15 cellular contexts compared by ENCODE assay signal in genomic region chr3:149386299-149386606, GRCh38. TPM values are rescaled to one million over a fixed set of nuclear protein-coding genes. Genes with fewer than 3 reads are reported as not detected.
DNase-seq lines count a peak whose midpoint lies in the region; ATAC-seq and TF ChIP-seq lines count a peak whose summit lies in the region.
"Had no signal": no experiment of that assay in that cellular context is flagged by ENCODE, and none has a peak within 500 bp of the region (broad histone marks: within the 10 kb centered on the region; RNA-seq: fewer than 3 reads in every experiment).

No MANE protein-coding gene starts in this region.

- no peak overlapping the region for H3K4me3 Mint-ChIP-seq in progenitor cell of endocrine pancreas (ENCODE audit: low read depth)
- H3K4me3 Mint-ChIP-seq: stimulated activated naive CD8-positive, alpha-beta T cell treated with anti-CD3 and anti-CD28 coated beads, Interleukin-15, Interleukin-2, amounts not matched to agents 100 ng/mL and 50 ng/mL, for 24 hours had no signal

- intact Hi-C loops in heart right ventricle (cut with DNase I) (loop anchor here in 3 of 10 donors (2.0 to 5.0 kb wide), 3 partner anchors 34 to 63 kb away; no protein-coding TSS in a partner anchor), Right ventricle myocardium superior (cut with DNase I) (no loop called here), vagina (cut with DNase I) (no loop called here)

- peaks cover 2 to 58% (median 25%) of the 10 kb centered on the region in 9 donors for H3K4me1 ChIP-seq in heart right ventricle
- H3K4me1 ChIP-seq in foreskin keratinocyte, result peaks cover 46% of the 10 kb centered on the region
- H3K4me1 ChIP-seq in vagina, result peaks cover 29% of the 10 kb centered on the region

- peak overlapping the region in 9 of 10 donors; percentile 53 to 87 (median 74) for H3K27ac ChIP-seq in heart right ventricle
- H3K27ac ChIP-seq in foreskin keratinocyte, result peak overlapping the region; percentile 96
- H3K27ac ChIP-seq in vagina, result peak overlapping the region; percentile 61
- H3K27ac ChIP-seq: WERI-Rb-1 had no signal

- WGBS in heart right ventricle, 2 donors, result 54 to 61% methylated on average over 1 of the region's 1 CpG

- H3K27me3 ChIP-seq in heart right ventricle (no peaks in the 10 kb centered on the region), foreskin keratinocyte (no peaks in the 10 kb centered on the region), vagina (no peaks in the 10 kb centered on the region)

- H3K4me1 Mint-ChIP-seq in progenitor cell of endocrine pancreas (ENCODE audit: low read depth), result peaks cover 36% of the 10 kb centered on the region

- ATAC-seq in heart right ventricle (peak in 1 of 8 donors; percentile 3), Right ventricle myocardium superior (ENCODE audit: poor library complexity) (no peak), foreskin keratinocyte (no peak)

- TF ChIP-seq POLR2A in vagina (IDR thresholded peaks at IDR 0.05), result no peak

- no peak for DNase-seq in heart right ventricle
- DNase-seq in Right ventricle myocardium superior, result no peak
- DNase-seq in foreskin keratinocyte, result no peak
- no peak for DNase-seq in progenitor cell of endocrine pancreas (ENCODE audit: low spot score, unreplicated experiment)
- DNase-seq in vagina (ENCODE audit: extremely low spot score in 2 of 2), result no peak
- DNase-seq in stimulated activated naive CD4-positive, alpha-beta T cell treated with Interleukin-2 at 50 U/mL for 16 hours (lab: John Stamatoyannopoulos, UW), result no peak
- no peak for DNase-seq in SKM-1 (lab: John Stamatoyannopoulos, UW; ENCODE audit: unreplicated experiment)
- DNase-seq in D341Med (ENCODE audit: low spot score), result no peak
- DNase-seq: effector CD4-positive, alpha-beta T cell; Karpas-422; left colon; NCI-H1930; NCI-H774; WERI-Rb-1 had no signal

- peaks cover 0 to 5% (median 0%) of the 10 kb centered on the region in 11 donors for H3K9me3 ChIP-seq in heart right ventricle
- no peaks in the 10 kb centered on the region for H3K9me3 ChIP-seq in vagina

- H3K36me3 ChIP-seq in heart right ventricle (no peaks in the 10 kb centered on the region), vagina (no peaks in the 10 kb centered on the region)
- H3K36me3 ChIP-seq: WERI-Rb-1 had no signal

- peaks cover 26% of the 10 kb centered on the region for H3K9me3 Mint-ChIP-seq in progenitor cell of endocrine pancreas (ENCODE audit: low read depth)
- H3K9me3 Mint-ChIP-seq: stimulated activated naive CD8-positive, alpha-beta T cell treated with anti-CD3 and anti-CD28 coated beads, Interleukin-15, Interleukin-2, amounts not matched to agents 100 ng/mL and 50 ng/mL, for 24 hours had no signal

- H3K27ac Mint-ChIP-seq in progenitor cell of endocrine pancreas, result peak overlapping the region; percentile 91
- H3K27ac Mint-ChIP-seq: stimulated activated naive CD8-positive, alpha-beta T cell treated with anti-CD3 and anti-CD28 coated beads, Interleukin-15, Interleukin-2, amounts not matched to agents 100 ng/mL and 50 ng/mL, for 24 hours had no signal

- TF ChIP-seq CTCF in heart right ventricle (IDR thresholded peaks at IDR 0.05) (no peak), foreskin keratinocyte (conservative IDR thresholded peaks at IDR 0.05) (no peak), progenitor cell of endocrine pancreas (IDR thresholded peaks at IDR 0.05; ENCODE audit: unreplicated experiment) (no peak), vagina (IDR thresholded peaks at IDR 0.05) (no peak)

- peaks cover 10% of the 10 kb centered on the region for H3K36me3 Mint-ChIP-seq in progenitor cell of endocrine pancreas (ENCODE audit: insufficient read depth)

- no peak overlapping the region for H3K4me3 ChIP-seq in heart right ventricle
- no peak overlapping the region for H3K4me3 ChIP-seq in vagina

- H3K27me3 Mint-ChIP-seq in progenitor cell of endocrine pancreas, result no peaks in the 10 kb centered on the region

RNA-seq across cellular contexts. Expression of gene TM4SF1, which starts 8.8 kb away (rescaled TPM):
- 100 to 1,000 TPM in 5 of 10 donors, 10 to 100 TPM in 5; 63.6 to 142 (median 95.2) TPM for total RNA-seq in heart right ventricle
- polyA plus RNA-seq in heart right ventricle, result 100 to 1,000 TPM; 131 to 132 TPM
- total RNA-seq in Right ventricle myocardium superior, result 110 TPM
- total RNA-seq in foreskin keratinocyte, result 79.5 and 87.6 TPM in 2 replicates
- 69.3 and 72.8 TPM in 2 replicates for polyA plus RNA-seq in foreskin keratinocyte
- total RNA-seq in progenitor cell of endocrine pancreas, result 2.1 and 2.3 TPM in 2 replicates
- total RNA-seq in vagina, result 97.7 TPM

RNA-seq across cellular contexts. Expression of gene TM4SF18, which starts 52.8 kb away (rescaled TPM):
- total RNA-seq in heart right ventricle, result 10 to 100 TPM in 6 of 10 donors, 1 to 10 TPM in 4; 4.1 to 21.2 (median 10.3) TPM
- 1 to 10 TPM; 6.0 TPM for polyA plus RNA-seq in heart right ventricle
- 13.2 TPM for total RNA-seq in Right ventricle myocardium superior
- not detected in 2 replicates for total RNA-seq in foreskin keratinocyte
- polyA plus RNA-seq in foreskin keratinocyte, result not detected in 2 replicates
- total RNA-seq in progenitor cell of endocrine pancreas, result 0.36 TPM in 1 of 2 replicates, not detected in the other
- total RNA-seq in vagina, result 10.1 TPM

Comparison
In these comparisons a context has a peak if more than half of its experiments do, and no peak if none do; other contexts are left out.
1. RNA of gene TM4SF1, which starts 8.8 kb away (total RNA-seq): 110 TPM in Right ventricle myocardium superior (single experiment), 63.6 to 142 TPM in heart right ventricle, 97.7 TPM in vagina (single experiment) and 79.5 to 87.6 TPM in foreskin keratinocyte; 2.1 to 2.3 TPM in progenitor cell of endocrine pancreas; every median in the first group is over 10 times any median in the second.
2. Peak in every context shown above with its lines, with median percentiles within 50 percentile points of each other: H3K27ac ChIP-seq.